23 cellular contexts compared by ENCODE assay signal in genomic region chr1:57112148-57112547, GRCh38.
DNase-seq lines count a peak whose midpoint lies in the region; ATAC-seq and TF ChIP-seq lines count a peak whose summit lies in the region.
"Had no signal": no experiment of that assay in that cellular context is flagged by ENCODE, and none has a peak within 500 bp of the region (broad histone marks: within the 10 kb centered on the region; RNA-seq: fewer than 3 reads in every experiment).

No MANE protein-coding gene starts in this region.

- H3K4me1 ChIP-seq in A673 (ENCODE audit: insufficient read depth, low read length, poor library complexity, severe bottlenecking) (no peaks in the 10 kb centered on the region), iPS-18a (ENCODE audit: control insufficient read depth, low read depth, low read length) (peaks cover 24% of the 10 kb centered on the region)
- H3K4me1 ChIP-seq: SJSA1, suprapubic skin had no signal

- peak; percentile 15 for DNase-seq in A673 (ENCODE audit: low spot score)
- DNase-seq in HT1080 (ENCODE audit: low read depth) = peak; percentile 86
- peak; percentile 6 for DNase-seq in astrocyte of the cerebellum (ENCODE audit: low read depth)
- no peak for DNase-seq in globus pallidus (ENCODE audit: low spot score)
- DNase-seq in NCI-H2029 (lab: John Stamatoyannopoulos, UW) = no peak
- DNase-seq in substantia nigra (lab: John Stamatoyannopoulos, UW) = no peak
- DNase-seq: activated CD4-positive, alpha-beta T cell treated with anti-CD3 and anti-CD28 coated beads for 1 hour; activated CD8-positive, alpha-beta memory T cell treated with anti-CD3 and anti-CD28 coated beads for 24 hours; activated naive CD4-positive, alpha-beta T cell treated with anti-CD3 and anti-CD28 coated beads, Interleukin-2, amount 10 ng/mL, durations not matched to agents 7 days and 5 days; activated T-cell treated with anti-CD3 and anti-CD28 coated beads, Interleukin-2, amount 50 U/mL, for 48 hours; brain microvascular endothelial cell; dermis blood vessel endothelial cell; NCI-H2171; NCI-H82; nucleus accumbens; PC-9; retina; T1000 had no signal

- TF ChIP-seq CTCF in A673 (conservative IDR thresholded peaks at IDR 0.05; ENCODE audit: low read depth, low read length) (no peak), astrocyte of the cerebellum (IDR thresholded peaks at IDR 0.05; ENCODE audit: low read depth, low read length, missing control alignments) (no peak)

- H3K27me3 ChIP-seq in A673 (replicated peaks; ENCODE audit: insufficient read depth, low read depth, low read length, poor library complexity) (no peaks in the 10 kb centered on the region), iPS-18a (ENCODE audit: control insufficient read depth, insufficient read depth, low read length) (no peaks in the 10 kb centered on the region)
- H3K27me3 ChIP-seq: brain microvascular endothelial cell, SJSA1, suprapubic skin had no signal

- in situ Hi-C loops in astrocyte of the cerebellum (cut with HindIII; ENCODE audit: low sequenced_read_pairs) = no loop called here

- POLR2A ChIA-PET in A673 (lab: Charles Lee; ENCODE audit: low non-redundant PET) = no interaction called here

- intact Hi-C loops in A673 (cut with micrococcal nuclease; ENCODE audit: unreplicated experiment) = no loop called here

- H3K27ac ChIP-seq in A673 (ENCODE audit: low read depth, low read length, poor library complexity, severe bottlenecking) = no peak overlapping the region
- no peak overlapping the region for H3K27ac ChIP-seq in iPS-18a (ENCODE audit: low read length)
- no peak overlapping the region for H3K27ac ChIP-seq in substantia nigra (ENCODE audit: low read depth, low read length, poor library complexity, severe bottlenecking)
- H3K27ac ChIP-seq: brain microvascular endothelial cell, C4-2B, PC-9, SJSA1, suprapubic skin had no signal

- H3K9ac ChIP-seq in iPS-18a (ENCODE audit: low read length) = no peak overlapping the region

- ATAC-seq in GM18511 (IDR thresholded peaks at IDR 0.05; ENCODE audit: unreplicated experiment) = no peak

- no TSS peak for BruUV-seq in A673 (replicated peaks; lab: Mats Ljungman, UMichigan)

- H3K9me3 ChIP-seq in A673 (ENCODE audit: low read depth, low read length, poor library complexity, severe bottlenecking) (no peaks in the 10 kb centered on the region), iPS-18a (ENCODE audit: control insufficient read depth, low read depth, low read length) (no peaks in the 10 kb centered on the region)
- H3K9me3 ChIP-seq: SJSA1, suprapubic skin had no signal

- no peaks in the 10 kb centered on the region for H3K36me3 ChIP-seq in A673 (ENCODE audit: insufficient read depth, low read length, poor library complexity, severe bottlenecking)
- H3K36me3 ChIP-seq in iPS-18a (ENCODE audit: control insufficient read depth, low read depth, low read length) = no peaks in the 10 kb centered on the region
- H3K36me3 ChIP-seq: brain microvascular endothelial cell, SJSA1, suprapubic skin had no signal

- CTCF ChIA-PET in A673 (lab: Charles Lee) = no interaction called here

- H3K4me3 ChIP-seq in A673 (ENCODE audit: low read depth, low read length, poor library complexity, severe bottlenecking) = no peak overlapping the region
- no peak overlapping the region for H3K4me3 ChIP-seq in astrocyte of the cerebellum (ENCODE audit: low read depth, low read length)
- H3K4me3 ChIP-seq in iPS-18a (ENCODE audit: low read length) = peak overlapping the region; percentile 4
- H3K4me3 ChIP-seq: PC-9, SJSA1, suprapubic skin had no signal

Comparison
In these comparisons a context has a peak if more than half of its experiments do, and no peak if none do; other contexts are left out.
1. DNase-seq: peak in A673 (single experiment), HT1080 (single experiment) and astrocyte of the cerebellum (single experiment); none in globus pallidus (single experiment), NCI-H2029 (single experiment) and substantia nigra (0 of 49).